ENCODE assay signal across 17 cellular contexts in the genomic region with DNA sequence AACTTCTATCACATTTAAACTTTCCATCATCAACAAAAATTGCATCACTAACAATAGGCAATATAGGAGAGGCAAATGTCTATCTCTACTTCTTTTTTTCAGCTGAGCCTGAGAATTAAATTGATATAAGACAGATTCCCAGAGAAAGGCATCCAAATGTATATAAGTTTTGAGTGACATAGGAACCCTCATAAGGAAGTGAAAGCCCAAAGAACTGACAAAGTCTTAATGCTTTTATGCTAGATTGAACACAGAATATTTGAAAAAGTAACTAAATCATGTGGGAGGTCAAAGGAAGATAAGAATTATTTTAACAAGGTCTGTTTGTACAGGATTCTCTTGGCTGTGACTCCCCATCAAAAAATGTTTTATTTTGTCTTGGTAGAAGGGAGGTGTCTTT.
"Had no signal": no experiment of that assay in that cellular context is flagged by ENCODE, and none has a peak within 500 bp of the region (broad histone marks: within the 10 kb centered on the region; RNA-seq: fewer than 3 reads in every experiment).

No MANE protein-coding gene starts in this region.

- DNase-seq: activated CD4-positive, alpha-beta T cell treated with anti-CD3 and anti-CD28 coated beads for 48 hours; activated gamma-delta T cell treated with Interleukin-2 at 50 U/mL for 16 hours; amniotic stem cell; foreskin fibroblast; hippocampal formation; mucosa of descending colon; naive thymus-derived CD8-positive, alpha-beta T cell; pancreas; stimulated activated CD4-positive, alpha-beta T cell treated with anti-CD3 and anti-CD28 coated beads, Interleukin-12 subunit alpha, Interleukin-12 subunit beta, amount 100 ng/mL, for 4 hours; stimulated activated CD4-positive, alpha-beta T cell treated with anti-CD3 and anti-CD28 coated beads, Interleukin-2, amount 100 ng/mL, for 24 hours; thyroid gland; WERI-Rb-1 had no signal

- H3K36me3 ChIP-seq: esophagus muscularis mucosa, pancreas, thyroid gland, WERI-Rb-1 had no signal

- H3K4me3 Mint-ChIP-seq: activated naive CD8-positive, alpha-beta T cell; central memory CD8-positive, alpha-beta T cell had no signal

- ATAC-seq: left lobe of liver; mucosa of descending colon; naive thymus-derived CD8-positive, alpha-beta T cell; pancreas had no signal

- H3K9me3 ChIP-seq: esophagus muscularis mucosa, pancreas, thyroid gland had no signal

- H3K27ac Mint-ChIP-seq: activated naive CD8-positive, alpha-beta T cell had no signal

- H3K27me3 ChIP-seq: esophagus muscularis mucosa, pancreas, thyroid gland had no signal

- H3K4me1 Mint-ChIP-seq: central memory CD8-positive, alpha-beta T cell had no signal

- H3K4me3 ChIP-seq: coronary artery, esophagus muscularis mucosa, mucosa of descending colon, pancreas, thyroid gland had no signal

- H3K36me3 Mint-ChIP-seq: activated naive CD8-positive, alpha-beta T cell; naive thymus-derived CD8-positive, alpha-beta T cell had no signal

- H3K27me3 Mint-ChIP-seq: activated naive CD8-positive, alpha-beta T cell; central memory CD8-positive, alpha-beta T cell; naive thymus-derived CD8-positive, alpha-beta T cell had no signal

- H3K4me1 ChIP-seq: esophagus muscularis mucosa, pancreas, thyroid gland had no signal

- H3K27ac ChIP-seq: coronary artery, esophagus muscularis mucosa, pancreas, thyroid gland, WERI-Rb-1 had no signal
